ENCODE assay signal across 8 cellular contexts in the genomic region with DNA sequence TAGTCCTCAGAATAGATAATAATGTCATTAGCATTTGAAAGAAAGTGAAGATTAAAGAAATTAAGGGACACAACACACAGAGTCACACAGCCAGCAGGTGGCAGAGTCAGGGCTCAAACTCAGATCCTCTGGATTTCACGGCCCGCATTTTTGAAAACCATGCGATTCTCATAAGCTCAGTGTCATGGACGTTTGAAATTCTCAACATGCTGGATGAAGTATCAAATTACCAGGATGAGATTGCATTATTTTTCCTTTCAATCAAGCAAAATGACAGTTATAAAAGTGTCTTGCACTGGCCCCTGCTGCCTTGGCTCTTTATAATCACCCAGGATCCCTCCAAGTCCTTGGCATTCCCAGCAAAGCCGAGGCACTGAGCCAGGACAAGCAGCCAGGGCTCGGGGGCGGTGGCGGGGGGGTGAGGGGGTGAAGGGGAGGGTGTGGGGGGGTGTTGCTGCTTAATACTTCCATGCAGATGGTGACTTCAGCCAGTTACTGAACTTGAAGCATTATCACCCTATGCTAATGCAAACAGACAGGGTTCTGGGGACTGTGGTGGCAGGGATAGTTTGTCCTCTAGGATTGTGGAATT.
DNase-seq lines count a peak whose midpoint lies in the region; ATAC-seq, FAIRE-seq and TF ChIP-seq lines count a peak whose summit lies in the region.

No MANE protein-coding gene starts in this region.

- no peak for ATAC-seq in stimulated activated naive CD8-positive, alpha-beta T cell treated with anti-CD3 and anti-CD28 coated beads, Interleukin-15, Interleukin-2, amounts not matched to agents 100 U/mL and 50 U/mL, for 24 hours

- peak overlapping the region in 1 of 3 experiments; percentile 53 for H3K4me3 Mint-ChIP-seq in nephron

- TF ChIP-seq CTCF in GM13976 (IDR thresholded peaks at IDR 0.05; ENCODE audit: borderline replicate concordance, control extremely low read depth, extremely low read depth, insufficient read depth, missing control alignments) (peak; percentile 24), epithelial cell of esophagus (IDR thresholded peaks at IDR 0.05; ENCODE audit: insufficient read depth, low read depth, low read length, missing control alignments) (peak; percentile 62), nephron (IDR thresholded peaks at IDR 0.05; ENCODE audit: unreplicated experiment in 3 of 3) (peak; percentile 44 to 51 (median 45))

- H3K4me1 Mint-ChIP-seq in nephron = peaks cover 8% of the 10 kb centered on the region

- peak; percentile 64 for DNase-seq in GM13976 (ENCODE audit: low spot score)
- peak; percentile 29 for DNase-seq in NCI-H82 treated with DMSO at 0.1 percent for 48 hours (lab: John Stamatoyannopoulos, UW; ENCODE audit: unreplicated experiment)
- peak; percentile 49 for DNase-seq in activated T-cell treated with anti-CD3 and anti-CD28 coated beads for 1 hour (ENCODE audit: low read depth)
- DNase-seq in epithelial cell of esophagus (ENCODE audit: low read depth) = peak; percentile 45
- DNase-seq in stimulated activated naive CD8-positive, alpha-beta T cell treated with anti-CD3 and anti-CD28 coated beads, Interleukin-15, Interleukin-2, amounts not matched to agents 100 U/mL and 50 U/mL, for 24 hours = peak; percentile 63
- no peak for DNase-seq in COR-L47 (lab: John Stamatoyannopoulos, UW)

- FAIRE-seq in A204.1 (lab: Jason Lieb, UNC) = peak; percentile 82

- H3K9me3 Mint-ChIP-seq in nephron = no peaks in the 10 kb centered on the region

- H3K27me3 Mint-ChIP-seq in nephron (ENCODE audit: low read depth) = peaks cover 16% of the 10 kb centered on the region

- H3K4me3 ChIP-seq in epithelial cell of esophagus (ENCODE audit: low read length) = no peak overlapping the region

- H3K27ac Mint-ChIP-seq in nephron = peak overlapping the region in 2 of 3 experiments; percentile 25 to 82

- H3K36me3 Mint-ChIP-seq in nephron (ENCODE audit: low read depth) = no peaks in the 10 kb centered on the region

- in situ Hi-C loops in GM13976 (cut with MboI; ENCODE audit: low sequenced_read_pairs, unreplicated experiment) = loop anchor here (10.0 kb wide), 1 partner anchor 277 kb away; no protein-coding TSS in a partner anchor
